16 cellular contexts compared by ENCODE assay signal in the genomic region with DNA sequence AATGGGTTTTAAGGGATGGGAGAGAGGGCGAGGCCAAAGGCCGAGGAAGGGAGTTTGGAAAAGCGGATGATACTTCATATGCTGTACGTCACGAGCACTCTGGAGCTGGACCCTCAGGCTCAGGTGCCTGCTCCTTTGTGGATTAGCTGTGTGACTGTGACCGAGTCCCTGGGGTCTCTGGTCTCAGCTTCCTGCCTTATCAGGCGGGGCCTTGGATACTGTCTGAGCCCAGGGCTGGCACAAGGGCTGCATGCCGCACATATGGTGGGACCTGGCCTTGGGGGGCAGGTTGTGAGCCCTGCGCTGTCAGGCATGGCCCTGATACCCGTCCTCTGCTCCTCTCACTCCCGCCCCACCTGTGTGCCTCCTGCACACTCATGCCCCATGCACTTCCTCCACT.
A peak's percentile ranks its signal among the peaks of the same experiment; 100 is the strongest.
DNase-seq lines count a peak whose midpoint lies in the region; ATAC-seq and TF ChIP-seq lines count a peak whose summit lies in the region.
"Had no signal": no experiment of that assay in that cellular context is flagged by ENCODE, and none has a peak within 500 bp of the region (broad histone marks: within the 10 kb centered on the region; RNA-seq: fewer than 3 reads in every experiment).

No MANE protein-coding gene starts in this region.

- H3K4me3 ChIP-seq in BLaER1 = peak overlapping the region; percentile 45
- H3K4me3 ChIP-seq in RWPE2 (ENCODE audit: severe bottlenecking) = no peak overlapping the region
- H3K4me3 ChIP-seq in naive thymus-derived CD4-positive, alpha-beta T cell (ENCODE audit: low read length) = no peak overlapping the region
- H3K4me3 ChIP-seq in spleen = no peak overlapping the region

- no peaks in the 10 kb centered on the region for H3K27me3 ChIP-seq in BLaER1
- H3K27me3 ChIP-seq in RWPE2 (ENCODE audit: insufficient read depth, poor library complexity, severe bottlenecking) = peaks cover 9% of the 10 kb centered on the region
- H3K27me3 ChIP-seq in naive thymus-derived CD4-positive, alpha-beta T cell (ENCODE audit: control insufficient read depth in 2 of 2, insufficient read depth in 2 of 2, low read length in 2 of 2) = no peaks in the 10 kb centered on the region
- H3K27me3 ChIP-seq in spleen (replicated peaks in 1 of 7) = peaks cover 0 to 21% (median 0%) of the 10 kb centered on the region in 7 donors

- H3K4me3 Mint-ChIP-seq in naive thymus-derived CD4-positive, alpha-beta T cell = no peak overlapping the region
- H3K4me3 Mint-ChIP-seq in stimulated activated naive CD8-positive, alpha-beta T cell treated with anti-CD3 and anti-CD28 coated beads, Interleukin-15, amount 100 ng/mL, for 72 hours = no peak overlapping the region

- TF ChIP-seq CTCF in RWPE2 (IDR thresholded peaks at IDR 0.05; ENCODE audit: poor library complexity, severe bottlenecking) = no peak
- TF ChIP-seq CTCF in spleen (IDR thresholded peaks at IDR 0.05 in 8 of 11, conservative IDR thresholded peaks at IDR 0.05 in 3 of 11) = no peak

- intact Hi-C loops in naive thymus-derived CD4-positive, alpha-beta T cell (cut with micrococcal nuclease) = no loop called here
- intact Hi-C loops in spleen (cut with DNase I; ENCODE audit: low total_unique reads) = no loop called here

- peaks cover 7% of the 10 kb centered on the region; the same call in 1 of the 2 replicates for H3K9me3 ChIP-seq in BLaER1
- H3K9me3 ChIP-seq in RWPE2 (ENCODE audit: severe bottlenecking) = no peaks in the 10 kb centered on the region
- no peaks in the 10 kb centered on the region for H3K9me3 ChIP-seq in naive thymus-derived CD4-positive, alpha-beta T cell (ENCODE audit: control insufficient read depth in 2 of 3, low read length in 3 of 3)
- H3K9me3 ChIP-seq in spleen = no peaks in the 10 kb centered on the region

- CTCF ChIA-PET in naive thymus-derived CD4-positive, alpha-beta T cell (lab: Charles Lee) = no interaction called here

- WGBS in spleen, 5 donors = 82 to 94% (median 93%) methylated on average over 11 of the region's 11 CpGs

- ATAC-seq in RWPE2 (ENCODE audit: low read depth) = no peak
- peak; percentile 18 for ATAC-seq in naive thymus-derived CD4-positive, alpha-beta T cell
- no peak for ATAC-seq in HG02938 (IDR thresholded peaks at IDR 0.05; ENCODE audit: unreplicated experiment)
- no peak for ATAC-seq in stimulated activated naive CD8-positive, alpha-beta T cell treated with anti-CD3 and anti-CD28 coated beads, Interleukin-15, amount 100 ng/mL, for 72 hours
- ATAC-seq: PC-3 had no signal

- peaks cover 0 to 2% (median 0%) of the 10 kb centered on the region in 11 donors for H3K9me3 Mint-ChIP-seq in naive thymus-derived CD4-positive, alpha-beta T cell
- no peaks in the 10 kb centered on the region for H3K9me3 Mint-ChIP-seq in stimulated activated naive CD8-positive, alpha-beta T cell treated with anti-CD3 and anti-CD28 coated beads, Interleukin-15, amount 100 ng/mL, for 72 hours

- H3K36me3 Mint-ChIP-seq in naive thymus-derived CD4-positive, alpha-beta T cell = no peaks in the 10 kb centered on the region

- peak overlapping the region; percentile 76 for H3K9ac ChIP-seq in BLaER1

- no peak for TF ChIP-seq POLR2A in spleen (IDR thresholded peaks at IDR 0.05)

- H3K36me3 ChIP-seq in BLaER1 (no peaks in the 10 kb centered on the region), RWPE2 (ENCODE audit: low read depth) (no peaks in the 10 kb centered on the region), spleen (no peaks in the 10 kb centered on the region)
- H3K36me3 ChIP-seq in naive thymus-derived CD4-positive, alpha-beta T cell (ENCODE audit: control insufficient read depth in 2 of 3, insufficient read depth in 3 of 3, low read length in 3 of 3) = no peaks in the 10 kb centered on the region

- DNase-seq in RWPE2 (ENCODE audit: low spot score) (peak; percentile 23), spleen (peak; percentile 61), NCI-H2227 treated with DMSO at 0.1 percent for 48 hours (lab: John Stamatoyannopoulos, UW) (no peak)
- no peak for DNase-seq in naive thymus-derived CD4-positive, alpha-beta T cell
- DNase-seq in stimulated activated naive CD8-positive, alpha-beta T cell treated with anti-CD3 and anti-CD28 coated beads, Interleukin-15, amount 100 ng/mL, for 72 hours = no peak
- DNase-seq: GOT3, KBM-7, NCI-H1417, NCI-H187, NCI-H2107, NCI-H524, PC-3 had no signal

- peak overlapping the region; percentile 91 for H3K4me2 ChIP-seq in BLaER1

- H3K27ac Mint-ChIP-seq in naive thymus-derived CD4-positive, alpha-beta T cell = no peak overlapping the region
- no peak overlapping the region for H3K27ac Mint-ChIP-seq in stimulated activated naive CD8-positive, alpha-beta T cell treated with anti-CD3 and anti-CD28 coated beads, Interleukin-15, amount 100 ng/mL, for 72 hours

- peaks cover 99% of the 10 kb centered on the region for H3K4me1 ChIP-seq in BLaER1
- no peaks in the 10 kb centered on the region for H3K4me1 ChIP-seq in RWPE2 (ENCODE audit: insufficient read depth, poor library complexity, severe bottlenecking)
- no peaks in the 10 kb centered on the region for H3K4me1 ChIP-seq in naive thymus-derived CD4-positive, alpha-beta T cell (ENCODE audit: control insufficient read depth in 2 of 2, insufficient read depth in 2 of 2, low read length in 2 of 2)
- H3K4me1 ChIP-seq in spleen = no peaks in the 10 kb centered on the region

- H4K20me1 ChIP-seq in BLaER1 = no peaks in the 10 kb centered on the region

- H3K27ac ChIP-seq in BLaER1 = peak overlapping the region; percentile 96
- no peak overlapping the region for H3K27ac ChIP-seq in RWPE2 (ENCODE audit: poor library complexity, severe bottlenecking)
- no peak overlapping the region for H3K27ac ChIP-seq in naive thymus-derived CD4-positive, alpha-beta T cell (ENCODE audit: low read depth, low read length)
- H3K27ac ChIP-seq in spleen = no peak overlapping the region
- H3K27ac ChIP-seq: C4-2B, RWPE1 had no signal

- no peaks in the 10 kb centered on the region for H3K4me1 Mint-ChIP-seq in naive thymus-derived CD4-positive, alpha-beta T cell
- H3K4me1 Mint-ChIP-seq in stimulated activated naive CD8-positive, alpha-beta T cell treated with anti-CD3 and anti-CD28 coated beads, Interleukin-15, amount 100 ng/mL, for 72 hours = peaks cover 7% of the 10 kb centered on the region

- peaks cover 0 to 6% (median 0%) of the 10 kb centered on the region in 5 donors for H3K27me3 Mint-ChIP-seq in naive thymus-derived CD4-positive, alpha-beta T cell
- peaks cover 16% of the 10 kb centered on the region for H3K27me3 Mint-ChIP-seq in stimulated activated naive CD8-positive, alpha-beta T cell treated with anti-CD3 and anti-CD28 coated beads, Interleukin-15, amount 100 ng/mL, for 72 hours

- POLR2A ChIA-PET in naive thymus-derived CD4-positive, alpha-beta T cell (lab: Charles Lee) = no interaction called here

Comparison
In these comparisons a context has a peak if more than half of its experiments do, and no peak if none do; other contexts are left out.
1. DNase-seq: peak in RWPE2 (single experiment) and spleen (single experiment); none in naive thymus-derived CD4-positive, alpha-beta T cell (0 of 9), NCI-H2227 treated with DMSO at 0.1 percent for 48 hours (single experiment) and stimulated activated naive CD8-positive, alpha-beta T cell treated with anti-CD3 and anti-CD28 coated beads, Interleukin-15, amount 100 ng/mL, for 72 hours (0 of 2).